In genomic region chr21:43427242-43427559, GRCh38 we compare ENCODE assay signal across 8 cellular contexts. TPM values are rescaled to one million over a fixed set of nuclear protein-coding genes. Genes with fewer than 3 reads are reported as not detected.
DNase-seq lines count a peak whose midpoint lies in the region; ATAC-seq and TF ChIP-seq lines count a peak whose summit lies in the region.
"Not testable (repeated sequence)": the region's sequence is repeated elsewhere in the genome, so short reads cannot be mapped to it uniquely, and the experiment has no call there.

No MANE protein-coding gene starts in this region.

- H3K4me1 Mint-ChIP-seq in activated CD4-positive, alpha-beta T cell treated with anti-CD3 and anti-CD28 coated beads for 36 hours, result not testable (repeated sequence)

- not testable (repeated sequence) for H3K4me1 ChIP-seq in heart right ventricle, gastrocnemius medialis

- CTCF ChIA-PET in activated CD4-positive, alpha-beta T cell treated with anti-CD3 and anti-CD28 coated beads for 36 hours (lab: Charles Lee), result not testable (repeated sequence)

- not testable (repeated sequence) for H3K36me3 Mint-ChIP-seq in activated CD4-positive, alpha-beta T cell treated with anti-CD3 and anti-CD28 coated beads for 36 hours (ENCODE audit: low read depth)

- in situ Hi-C loops in gastrocnemius medialis (cut with MboI; ENCODE audit: low sequenced_read_pairs in 4 of 4), result not testable (repeated sequence)

- not testable (repeated sequence) for H3K27ac Mint-ChIP-seq in activated CD4-positive, alpha-beta T cell treated with anti-CD3 and anti-CD28 coated beads for 36 hours

- not testable (repeated sequence) for H3K36me3 ChIP-seq in heart right ventricle, gastrocnemius medialis

- TF ChIP-seq CTCF in heart right ventricle (IDR thresholded peaks at IDR 0.05); gastrocnemius medialis (IDR thresholded peaks at IDR 0.05 in 4 of 5, conservative IDR thresholded peaks at IDR 0.05 in 1 of 5): not testable (repeated sequence)

- POLR2A ChIA-PET in activated CD4-positive, alpha-beta T cell treated with anti-CD3 and anti-CD28 coated beads for 36 hours (lab: Charles Lee), result not testable (repeated sequence)

- H3K27me3 Mint-ChIP-seq in activated CD4-positive, alpha-beta T cell treated with anti-CD3 and anti-CD28 coated beads for 36 hours, result not testable (repeated sequence)

- H3K27me3 ChIP-seq in heart right ventricle, gastrocnemius medialis: not testable (repeated sequence)

- intact Hi-C loops in activated CD4-positive, alpha-beta T cell treated with anti-CD3 and anti-CD28 coated beads for 36 hours (cut with DNase I, micrococcal nuclease); heart right ventricle (cut with DNase I); gastrocnemius medialis (cut with DNase I; ENCODE audit: low total_unique reads): not testable (repeated sequence)

- H3K4me3 ChIP-seq in heart right ventricle, gastrocnemius medialis: not testable (repeated sequence)

- not testable (repeated sequence) for DNase-seq in activated CD4-positive, alpha-beta T cell treated with anti-CD3 and anti-CD28 coated beads for 36 hours; heart right ventricle; gastrocnemius medialis

- no CpG with 5 or more reads among the region's 53 CpGs for WGBS in heart right ventricle, 2 donors

- peak; percentile 88 for ATAC-seq in GM18502 (IDR thresholded peaks at IDR 0.05; ENCODE audit: poor library complexity, unreplicated experiment)
- peak; percentile 88 for ATAC-seq in GM19372 (IDR thresholded peaks at IDR 0.05; ENCODE audit: low read depth, unreplicated experiment)
- peak; percentile 75 for ATAC-seq in GM21723 (IDR thresholded peaks at IDR 0.05; ENCODE audit: unreplicated experiment)
- ATAC-seq in HG02970 (IDR thresholded peaks at IDR 0.05; ENCODE audit: low FRiP score, unreplicated experiment), result peak; percentile 74
- peak; percentile 72 for ATAC-seq in HG03439 (IDR thresholded peaks at IDR 0.05; ENCODE audit: unreplicated experiment)
- ATAC-seq in activated CD4-positive, alpha-beta T cell treated with anti-CD3 and anti-CD28 coated beads for 36 hours, result peak; percentile 97
- ATAC-seq in heart right ventricle, result peak; percentile 86 to 95 (median 88)
- peak; percentile 83 to 87 for ATAC-seq in gastrocnemius medialis

- H3K9me3 ChIP-seq in heart right ventricle, gastrocnemius medialis: not testable (repeated sequence)

- H3K9me3 Mint-ChIP-seq in activated CD4-positive, alpha-beta T cell treated with anti-CD3 and anti-CD28 coated beads for 36 hours (ENCODE audit: low read depth), result not testable (repeated sequence)

- H3K4me3 Mint-ChIP-seq in activated CD4-positive, alpha-beta T cell treated with anti-CD3 and anti-CD28 coated beads for 36 hours, result not testable (repeated sequence)

- not testable (repeated sequence) for H3K27ac ChIP-seq in heart right ventricle, gastrocnemius medialis

- TF ChIP-seq POLR2A in gastrocnemius medialis (IDR thresholded peaks at IDR 0.05), result not testable (repeated sequence)

RNA-seq across cellular contexts. Expression of gene SIK1, which starts 0.3 kb away (rescaled TPM):
- total RNA-seq in activated CD4-positive, alpha-beta T cell treated with anti-CD3 and anti-CD28 coated beads for 36 hours, result 1 to 10 TPM; 6.4 to 9.6 TPM
- total RNA-seq in heart right ventricle, result 100 to 1,000 TPM in 1 of 10 donors, 10 to 100 TPM in 7, 1 to 10 TPM in 2; 4.3 to 109 (median 21.9) TPM
- 1 to 10 TPM; 3.1 to 3.3 TPM for polyA plus RNA-seq in heart right ventricle
- total RNA-seq in gastrocnemius medialis, result 10 to 100 TPM in 1 of 4 donors, 1 to 10 TPM in 2, under 1 TPM in 1; 0.36 to 12.8 (median 1.9) TPM
